In genomic region chr15:79090487-79091203, GRCh38 we compare ENCODE assay signal across 11 cellular contexts. TPM values are rescaled to one million over a fixed set of nuclear protein-coding genes. Genes with fewer than 3 reads are reported as not detected.
A peak's percentile ranks its signal among the peaks of the same experiment; 100 is the strongest.
DNase-seq lines count a peak whose midpoint lies in the region; ATAC-seq and TF ChIP-seq lines count a peak whose summit lies in the region.
"Had no signal": no experiment of that assay in that cellular context is flagged by ENCODE, and none has a peak within 500 bp of the region (broad histone marks: within the 10 kb centered on the region; RNA-seq: fewer than 3 reads in every experiment).

RASGRF1 (minus strand) TSS chr15:79090780; CDS start chr15:79090498, 282 bp downstream.

- ATAC-seq in left lung: peak; percentile 32
- no peak for ATAC-seq in HG03139 (IDR thresholded peaks at IDR 0.05; ENCODE audit: unreplicated experiment)

- DNase-seq in activated CD4-positive, CD25-positive, alpha-beta regulatory T cell treated with anti-CD3 and anti-CD28 coated beads, Interleukin-2, amount 50 U/mL, for 72 hours: peak; percentile 26
- no peak for DNase-seq in activated CD4-positive, CD25-positive, alpha-beta regulatory T cell (lab: John Stamatoyannopoulos, UW)
- peak in 38 of 58 donors; percentile 13 to 73 (median 48) for DNase-seq in anterior cingulate cortex (lab: John Stamatoyannopoulos, UW)
- no peak for DNase-seq in left lung
- DNase-seq in suprapubic skin (ENCODE audit: low spot score in 2 of 2): peak in 1 of 2 donors; percentile 58
- DNase-seq in SJCRH30: no peak
- no peak for DNase-seq in GM10248 (ENCODE audit: extremely low spot score)
- DNase-seq: AML-193, NCI-H524 treated with DMSO at 0.1 percent for 48 hours, uterus had no signal

- POLR2A ChIA-PET in GM10248 (lab: Yijun Ruan, JAX): no interaction called here

- intact Hi-C loops in left lung (cut with DNase I): no loop called here

- H3K9me3 ChIP-seq in left lung: no peaks in the 10 kb centered on the region
- no peaks in the 10 kb centered on the region for H3K9me3 ChIP-seq in suprapubic skin
- H3K9me3 ChIP-seq in SJCRH30 (replicated peaks): no peaks in the 10 kb centered on the region
- H3K9me3 ChIP-seq: uterus had no signal

- H3K36me3 ChIP-seq in left lung: no peaks in the 10 kb centered on the region
- no peaks in the 10 kb centered on the region for H3K36me3 ChIP-seq in suprapubic skin
- no peaks in the 10 kb centered on the region for H3K36me3 ChIP-seq in SJCRH30
- H3K36me3 ChIP-seq: uterus had no signal

- H3K4me3 ChIP-seq in left lung (peak within 1 kb of the TSS; percentile 3 to 33), suprapubic skin (peak within 1 kb of the TSS; percentile 34), SJCRH30 (no peak within 1 kb of the TSS)
- H3K4me3 ChIP-seq: uterus had no signal

- H3K4me1 ChIP-seq in left lung (peaks cover 14 to 20% of the 10 kb centered on the region in 2 donors), suprapubic skin (peaks cover 25% of the 10 kb centered on the region), SJCRH30 (no peaks in the 10 kb centered on the region)

- no peak for TF ChIP-seq EP300 in suprapubic skin (IDR thresholded peaks at IDR 0.05)

- H3K27me3 ChIP-seq in left lung: peaks cover 44 to 81% of the 10 kb centered on the region in 2 donors
- H3K27me3 ChIP-seq in suprapubic skin: peaks cover 81% of the 10 kb centered on the region
- H3K27me3 ChIP-seq in SJCRH30: no peaks in the 10 kb centered on the region

- TF ChIP-seq CTCF in left lung (IDR thresholded peaks at IDR 0.05) (no peak), suprapubic skin (IDR thresholded peaks at IDR 0.05) (no peak), GM10248 (IDR thresholded peaks at IDR 0.05; ENCODE audit: control extremely low read depth, extremely low read depth, low read depth, missing control alignments) (no peak)

- H3K27ac ChIP-seq in left lung (no peak within 1 kb of the TSS), suprapubic skin (no peak within 1 kb of the TSS), SJCRH30 (no peak within 1 kb of the TSS)
- H3K27ac ChIP-seq: uterus had no signal

- no peak for TF ChIP-seq POLR2A in suprapubic skin (IDR thresholded peaks at IDR 0.05)

- 2% methylated on average over 53 of the region's 61 CpGs for WGBS in suprapubic skin

- CTCF ChIA-PET in GM10248 (lab: Yijun Ruan, JAX): interaction anchor here (1.1 kb wide), 1 partner anchor 12 kb away, joined by 3 read pairs; no protein-coding TSS in a partner anchor

RNA-seq across cellular contexts. Expression of gene RASGRF1, which starts in this region (rescaled TPM):
- total RNA-seq in left lung (10 to 100 TPM; 24.0 to 63.2 TPM), suprapubic skin (under 1 TPM in 1 of 4 donors, not detected in 3; 0.80 TPM)
- 0.43 and 1.1 TPM in 2 replicates for total RNA-seq in SJCRH30 (2014; rRNA removed; shearing (Covaris generic))

Comparison
In these comparisons a context has a peak if more than half of its experiments do, and no peak if none do; other contexts are left out.
1. RNA of gene RASGRF1 (total RNA-seq): 24.0 to 63.2 TPM in left lung; 0.43 to 1.1 TPM in SJCRH30 and 0.80 TPM in suprapubic skin; every median in the first group is over 10 times any median in the second.
2. DNase-seq: peak in activated CD4-positive, CD25-positive, alpha-beta regulatory T cell treated with anti-CD3 and anti-CD28 coated beads, Interleukin-2, amount 50 U/mL, for 72 hours (single experiment) and anterior cingulate cortex (38 of 58); none in activated CD4-positive, CD25-positive, alpha-beta regulatory T cell (0 of 4), left lung (0 of 2), SJCRH30 (0 of 2) and GM10248 (single experiment).